9 cellular contexts compared by ENCODE assay signal in the genomic region with DNA sequence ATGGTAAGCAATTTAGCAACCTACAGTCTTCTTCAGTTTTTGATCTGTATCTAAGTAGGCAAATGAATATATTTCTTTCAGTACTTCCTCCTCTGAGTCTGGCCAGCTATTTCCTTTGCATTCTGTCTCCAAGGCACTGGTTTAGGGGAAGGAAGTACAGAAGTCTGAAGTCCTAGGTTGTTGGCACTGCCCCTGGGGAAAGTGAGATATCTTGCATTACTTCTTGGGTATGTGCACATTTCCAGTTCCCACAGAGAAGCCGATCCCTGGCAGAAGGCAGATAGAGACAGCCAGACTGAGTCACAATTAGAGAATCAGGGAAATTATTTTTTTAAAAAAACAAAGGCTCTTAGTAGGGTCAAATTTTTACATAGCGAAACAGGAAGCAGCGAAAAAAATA.
DNase-seq lines count a peak whose midpoint lies in the region; ATAC-seq, FAIRE-seq and TF ChIP-seq lines count a peak whose summit lies in the region.
"Had no signal": no experiment of that assay in that cellular context is flagged by ENCODE, and none has a peak within 500 bp of the region (broad histone marks: within the 10 kb centered on the region; RNA-seq: fewer than 3 reads in every experiment).

No MANE protein-coding gene starts in this region.

- H3K4me1 Mint-ChIP-seq in stimulated activated naive CD8-positive, alpha-beta T cell treated with anti-CD3 and anti-CD28 coated beads, Interleukin-15, amount 100 ng/mL, for 72 hours, result no peaks in the 10 kb centered on the region
- H3K4me1 Mint-ChIP-seq in effector memory CD8-positive, alpha-beta T cell (ENCODE audit: low read depth in 2 of 2), result no peaks in the 10 kb centered on the region
- H3K4me1 Mint-ChIP-seq: central memory CD8-positive, alpha-beta T cell had no signal

- no peaks in the 10 kb centered on the region for H3K27me3 Mint-ChIP-seq in stimulated activated naive CD8-positive, alpha-beta T cell treated with anti-CD3 and anti-CD28 coated beads, Interleukin-15, amount 100 ng/mL, for 72 hours
- H3K27me3 Mint-ChIP-seq in effector memory CD8-positive, alpha-beta T cell, result no peaks in the 10 kb centered on the region
- H3K27me3 Mint-ChIP-seq: central memory CD8-positive, alpha-beta T cell had no signal

- no peak overlapping the region for H3K4me3 ChIP-seq in stomach
- H3K4me3 ChIP-seq: skin epidermis had no signal

- TF ChIP-seq EP300 in stomach (IDR thresholded peaks at IDR 0.05), result no peak

- TF ChIP-seq CTCF in stomach (IDR thresholded peaks at IDR 0.05), result no peak

- H3K27ac Mint-ChIP-seq in stimulated activated naive CD8-positive, alpha-beta T cell treated with anti-CD3 and anti-CD28 coated beads, Interleukin-15, amount 100 ng/mL, for 72 hours, result peak overlapping the region in 1 of 2 donors; percentile 72
- no peak overlapping the region for H3K27ac Mint-ChIP-seq in effector memory CD8-positive, alpha-beta T cell

- peaks cover 0 to 17% (median 2%) of the 10 kb centered on the region in 4 donors for H3K4me1 ChIP-seq in stomach

- peak overlapping the region in 4 of 5 donors; percentile 20 to 45 (median 41) for H3K27ac ChIP-seq in stomach

- intact Hi-C loops in stomach (cut with DNase I; ENCODE audit: low total_unique reads), result no loop called here

- H3K27me3 ChIP-seq in stomach, result no peaks in the 10 kb centered on the region

- no peak for TF ChIP-seq POLR2A in stomach (IDR thresholded peaks at IDR 0.05)

- H3K36me3 Mint-ChIP-seq in effector memory CD8-positive, alpha-beta T cell (ENCODE audit: insufficient read depth), result no peaks in the 10 kb centered on the region

- no peak for FAIRE-seq in frontal cortex (lab: Jason Lieb, UNC)

- no peak overlapping the region for H3K4me3 Mint-ChIP-seq in stimulated activated naive CD8-positive, alpha-beta T cell treated with anti-CD3 and anti-CD28 coated beads, Interleukin-15, amount 100 ng/mL, for 72 hours
- no peak overlapping the region for H3K4me3 Mint-ChIP-seq in effector memory CD8-positive, alpha-beta T cell
- H3K4me3 Mint-ChIP-seq: central memory CD8-positive, alpha-beta T cell had no signal

- DNase-seq in HT-29 (ENCODE audit: low spot score), result peak; percentile 76
- DNase-seq in T1000 (lab: John Stamatoyannopoulos, UW), result peak; percentile 18
- DNase-seq in frontal cortex (ENCODE audit: low spot score in 2 of 2), result peak; percentile 1 to 15
- peak; percentile 47 for DNase-seq in stomach
- DNase-seq in stimulated activated naive CD8-positive, alpha-beta T cell treated with anti-CD3 and anti-CD28 coated beads, Interleukin-15, amount 100 ng/mL, for 72 hours, result no peak
- DNase-seq in activated CD4-positive, alpha-beta T cell treated with anti-CD3 and anti-CD28 coated beads, Interleukin-2, amount 50 U/mL, for 4 hours, result no peak
- DNase-seq in effector memory CD8-positive, alpha-beta T cell, result no peak

- WGBS in stomach, 5 donors, result 43 to 58% (median 49%) methylated on average over 3 of the region's 3 CpGs

- no peaks in the 10 kb centered on the region for H3K36me3 ChIP-seq in stomach

- no peaks in the 10 kb centered on the region for H3K9me3 Mint-ChIP-seq in stimulated activated naive CD8-positive, alpha-beta T cell treated with anti-CD3 and anti-CD28 coated beads, Interleukin-15, amount 100 ng/mL, for 72 hours
- no peaks in the 10 kb centered on the region for H3K9me3 Mint-ChIP-seq in effector memory CD8-positive, alpha-beta T cell
- H3K9me3 Mint-ChIP-seq: central memory CD8-positive, alpha-beta T cell had no signal

- no peaks in the 10 kb centered on the region for H3K9me3 ChIP-seq in stomach

- no peak for ATAC-seq in stimulated activated naive CD8-positive, alpha-beta T cell treated with anti-CD3 and anti-CD28 coated beads, Interleukin-15, amount 100 ng/mL, for 72 hours
- ATAC-seq in effector memory CD8-positive, alpha-beta T cell (replicated peaks), result no peak

Comparison
In these comparisons a context has a peak if more than half of its experiments do, and no peak if none do; other contexts are left out.
1. DNase-seq: peak in HT-29 (single experiment), T1000 (single experiment), frontal cortex (2 of 2) and stomach (single experiment); none in stimulated activated naive CD8-positive, alpha-beta T cell treated with anti-CD3 and anti-CD28 coated beads, Interleukin-15, amount 100 ng/mL, for 72 hours (0 of 2), activated CD4-positive, alpha-beta T cell treated with anti-CD3 and anti-CD28 coated beads, Interleukin-2, amount 50 U/mL, for 4 hours (0 of 2) and effector memory CD8-positive, alpha-beta T cell (0 of 3).